ENCODE assay signal across 1 cellular context in the genomic region with DNA sequence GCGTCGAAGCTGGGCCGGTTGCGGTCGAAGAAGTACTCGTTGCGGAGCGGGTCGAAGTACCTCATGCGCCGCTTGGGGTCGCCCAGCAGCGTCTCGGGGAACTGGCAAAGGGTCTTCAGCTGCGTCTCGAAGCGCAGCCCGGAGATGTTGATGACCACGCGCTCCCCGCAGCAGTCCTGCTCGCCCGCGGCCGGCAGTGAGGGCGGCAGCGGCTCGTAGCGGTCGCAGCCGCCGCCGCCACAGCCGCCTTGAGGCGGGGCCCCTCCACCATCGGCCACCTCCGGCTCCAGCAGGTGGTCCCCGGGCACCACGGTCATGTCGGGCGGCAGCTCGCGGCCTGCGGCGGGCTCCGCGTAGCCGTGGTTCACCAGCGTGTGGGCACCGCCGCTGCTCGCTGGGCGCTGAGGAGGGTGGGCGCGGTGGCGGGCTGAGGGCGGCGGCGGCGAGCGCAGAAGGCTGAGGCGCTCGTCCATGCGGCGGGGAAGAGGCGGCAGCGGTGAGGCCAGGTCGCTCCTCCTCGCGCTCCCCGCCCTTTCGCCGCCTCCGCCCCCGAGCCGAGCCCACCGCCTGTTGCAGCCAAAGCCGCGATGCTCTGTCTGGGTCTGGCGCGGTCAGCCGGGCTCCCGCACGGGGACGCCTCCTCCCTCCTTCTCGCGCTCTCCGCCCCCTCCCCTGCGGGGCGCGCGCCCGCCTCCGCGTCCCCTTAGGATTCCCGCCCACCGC.
TF ChIP-seq lines count a peak whose summit lies in the region.

Gene KCNA3, minus strand, starts transcription at position 604 of the 723 bp plus-strand sequence. Its CDS starts 131 bp downstream, at position 473.

TF ChIP-seq in HEK293, 187 proteins besides CTCF, POLR2A, EP300 and RAD21 (continued from another document and continues in another):
- TF ChIP-seq, protein P1, sequence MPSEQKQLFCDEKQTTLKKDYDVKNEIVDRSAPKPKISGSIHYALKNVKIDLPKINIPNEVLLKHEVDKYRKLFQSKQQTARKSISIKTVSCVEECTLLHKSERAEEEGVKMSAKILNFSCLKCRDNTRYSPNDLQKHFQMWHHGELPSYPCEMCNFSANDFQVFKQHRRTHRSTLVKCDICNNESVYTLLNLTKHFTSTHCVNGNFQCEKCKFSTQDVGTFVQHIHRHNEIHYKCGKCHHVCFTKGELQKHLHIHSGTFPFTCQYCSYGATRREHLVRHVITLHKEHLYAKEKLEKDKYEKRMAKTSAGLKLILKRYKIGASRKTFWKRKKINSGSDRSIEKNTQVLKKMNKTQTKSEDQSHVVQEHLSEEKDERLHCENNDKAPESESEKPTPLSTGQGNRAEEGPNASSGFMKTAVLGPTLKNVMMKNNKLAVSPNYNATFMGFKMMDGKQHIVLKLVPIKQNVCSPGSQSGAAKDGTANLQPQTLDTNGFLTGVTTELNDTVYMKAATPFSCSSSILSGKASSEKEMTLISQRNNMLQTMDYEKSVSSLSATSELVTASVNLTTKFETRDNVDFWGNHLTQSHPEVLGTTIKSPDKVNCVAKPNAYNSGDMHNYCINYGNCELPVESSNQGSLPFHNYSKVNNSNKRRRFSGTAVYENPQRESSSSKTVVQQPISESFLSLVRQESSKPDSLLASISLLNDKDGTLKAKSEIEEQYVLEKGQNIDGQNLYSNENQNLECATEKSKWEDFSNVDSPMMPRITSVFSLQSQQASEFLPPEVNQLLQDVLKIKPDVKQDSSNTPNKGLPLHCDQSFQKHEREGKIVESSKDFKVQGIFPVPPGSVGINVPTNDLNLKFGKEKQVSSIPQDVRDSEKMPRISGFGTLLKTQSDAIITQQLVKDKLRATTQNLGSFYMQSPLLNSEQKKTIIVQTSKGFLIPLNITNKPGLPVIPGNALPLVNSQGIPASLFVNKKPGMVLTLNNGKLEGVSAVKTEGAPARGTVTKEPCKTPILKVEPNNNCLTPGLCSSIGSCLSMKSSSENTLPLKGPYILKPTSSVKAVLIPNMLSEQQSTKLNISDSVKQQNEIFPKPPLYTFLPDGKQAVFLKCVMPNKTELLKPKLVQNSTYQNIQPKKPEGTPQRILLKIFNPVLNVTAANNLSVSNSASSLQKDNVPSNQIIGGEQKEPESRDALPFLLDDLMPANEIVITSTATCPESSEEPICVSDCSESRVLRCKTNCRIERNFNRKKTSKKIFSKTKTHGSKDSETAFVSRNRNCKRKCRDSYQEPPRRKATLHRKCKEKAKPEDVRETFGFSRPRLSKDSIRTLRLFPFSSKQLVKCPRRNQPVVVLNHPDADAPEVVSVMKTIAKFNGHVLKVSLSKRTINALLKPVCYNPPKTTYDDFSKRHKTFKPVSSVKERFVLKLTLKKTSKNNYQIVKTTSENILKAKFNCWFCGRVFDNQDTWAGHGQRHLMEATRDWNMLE (tag by site-specific recombination; conservative IDR thresholded peaks at IDR 0.05; ENCODE audit: low read depth): no peak
- no peak for TF ChIP-seq PRDM1 (tag by site-specific recombination; IDR thresholded peaks at IDR 0.05)
- no peak for TF ChIP-seq ZNF830 (tag by site-specific recombination; IDR thresholded peaks at IDR 0.05; ENCODE audit: low read depth)
- TF ChIP-seq PRDM6 (tag by site-specific recombination; IDR thresholded peaks at IDR 0.05): no peak
- TF ChIP-seq ZNF510 (tag by site-specific recombination; IDR thresholded peaks at IDR 0.05; ENCODE audit: insufficient replicate concordance): no peak
- TF ChIP-seq ZNF394 (tag by site-specific recombination; IDR thresholded peaks at IDR 0.05; ENCODE audit: borderline replicate concordance): no peak
- TF ChIP-seq, protein P2, sequence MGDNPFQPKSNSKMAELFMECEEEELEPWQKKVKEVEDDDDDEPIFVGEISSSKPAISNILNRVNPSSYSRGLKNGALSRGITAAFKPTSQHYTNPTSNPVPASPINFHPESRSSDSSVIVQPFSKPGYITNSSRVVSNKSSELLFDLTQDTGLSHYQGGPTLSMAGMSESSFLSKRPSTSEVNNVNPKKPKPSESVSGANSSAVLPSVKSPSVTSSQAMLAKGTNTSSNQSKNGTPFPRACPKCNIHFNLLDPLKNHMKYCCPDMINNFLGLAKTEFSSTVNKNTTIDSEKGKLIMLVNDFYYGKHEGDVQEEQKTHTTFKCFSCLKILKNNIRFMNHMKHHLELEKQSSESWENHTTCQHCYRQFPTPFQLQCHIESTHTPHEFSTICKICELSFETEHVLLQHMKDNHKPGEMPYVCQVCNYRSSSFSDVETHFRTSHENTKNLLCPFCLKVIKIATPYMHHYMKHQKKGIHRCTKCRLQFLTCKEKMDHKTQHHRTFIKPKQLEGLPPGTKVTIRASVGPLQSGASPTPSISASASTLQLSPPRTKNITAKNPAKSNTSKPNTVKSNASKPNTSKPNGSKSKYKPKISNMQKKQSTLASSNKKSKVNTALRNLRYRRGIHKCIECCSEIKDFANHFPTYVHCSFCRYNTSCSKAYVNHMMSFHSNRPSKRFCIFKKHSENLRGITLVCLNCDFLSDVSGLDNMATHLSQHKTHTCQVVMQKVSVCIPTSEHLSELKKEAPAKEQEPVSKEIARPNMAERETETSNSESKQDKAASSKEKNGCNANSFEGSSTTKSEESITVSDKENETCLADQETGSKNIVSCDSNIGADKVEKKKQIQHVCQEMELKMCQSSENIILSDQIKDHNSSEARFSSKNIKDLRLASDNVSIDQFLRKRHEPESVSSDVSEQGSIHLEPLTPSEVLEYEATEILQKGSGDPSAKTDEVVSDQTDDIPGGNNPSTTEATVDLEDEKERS (tag by site-specific recombination; IDR thresholded peaks at IDR 0.05): no peak
- TF ChIP-seq REPIN1 (tag by site-specific recombination; IDR thresholded peaks at IDR 0.05; ENCODE audit: low read depth): no peak
- TF ChIP-seq ZNF658 (tag by site-specific recombination; IDR thresholded peaks at IDR 0.05): no peak
- no peak for TF ChIP-seq HIC1 (tag by site-specific recombination; IDR thresholded peaks at IDR 0.05)
- peak; percentile 22; the same call in 1 of the 2 replicates for TF ChIP-seq ZBTB48 (tag by site-specific recombination; IDR thresholded peaks at IDR 0.05)
- TF ChIP-seq ZNF324 (tag by site-specific recombination; IDR thresholded peaks at IDR 0.05): no peak
- TF ChIP-seq ZNF354C (tag by site-specific recombination; IDR thresholded peaks at IDR 0.05; ENCODE audit: borderline replicate concordance, low read depth): no peak
- TF ChIP-seq ZNF555 (tag by site-specific recombination; conservative IDR thresholded peaks at IDR 0.05): no peak
- TF ChIP-seq ZIC2 (tag by site-specific recombination; IDR thresholded peaks at IDR 0.05): peak; percentile 5; the same call in 1 of the 2 replicates
- TF ChIP-seq KLF7 (tag by site-specific recombination; IDR thresholded peaks at IDR 0.05; ENCODE audit: borderline replicate concordance): 0 out of 2 replicates have a peak, but pooled peaks have one; percentile 32
- TF ChIP-seq GLIS1 (tag by site-specific recombination; IDR thresholded peaks at IDR 0.05): peak; percentile 77
- TF ChIP-seq MYNN (tag by site-specific recombination; IDR thresholded peaks at IDR 0.05; ENCODE audit: borderline replicate concordance): no peak
- no peak; the same call in none of the 2 replicates for TF ChIP-seq ZNF335 (tag by site-specific recombination; conservative IDR thresholded peaks at IDR 0.05)
- no peak for TF ChIP-seq ZNF585B (tag by site-specific recombination; IDR thresholded peaks at IDR 0.05)
- TF ChIP-seq ZNF571 (tag by site-specific recombination; IDR thresholded peaks at IDR 0.05): no peak
- no peak for TF ChIP-seq ZNF114 (tag by site-specific recombination; IDR thresholded peaks at IDR 0.05)
- no peak for TF ChIP-seq ZEB2 (tag by site-specific recombination; IDR thresholded peaks at IDR 0.05)
- no peak for TF ChIP-seq ZNF623 (tag by site-specific recombination; IDR thresholded peaks at IDR 0.05)
- TF ChIP-seq ZNF2 (tag by site-specific recombination; IDR thresholded peaks at IDR 0.05): no peak
- no peak; the same call in 1 of the 2 replicates for TF ChIP-seq WT1 (tag by site-specific recombination; IDR thresholded peaks at IDR 0.05)
- TF ChIP-seq ZNF426 (tag by site-specific recombination; IDR thresholded peaks at IDR 0.05): no peak
- TF ChIP-seq ZNF311 (tag by site-specific recombination; IDR thresholded peaks at IDR 0.05; ENCODE audit: borderline replicate concordance): no peak
- no peak for TF ChIP-seq ZNF404 (tag by site-specific recombination; IDR thresholded peaks at IDR 0.05)
- TF ChIP-seq OVOL3 (tag by site-specific recombination; IDR thresholded peaks at IDR 0.05): no peak
- TF ChIP-seq HOXC10 (CRISPR knock-in tag; IDR thresholded peaks at IDR 0.05): no peak
- no peak for TF ChIP-seq ZNF175 (tag by site-specific recombination; IDR thresholded peaks at IDR 0.05)
- no peak for TF ChIP-seq MEIS1 (CRISPR knock-in tag; IDR thresholded peaks at IDR 0.05; ENCODE audit: borderline replicate concordance)
- TF ChIP-seq YY1 (tag by site-specific recombination; IDR thresholded peaks at IDR 0.05): no peak
- TF ChIP-seq ZNF600 (tag by site-specific recombination; IDR thresholded peaks at IDR 0.05): peak; percentile 71
- no peak for TF ChIP-seq ZNF223 (tag by site-specific recombination; IDR thresholded peaks at IDR 0.05)
- no peak for TF ChIP-seq GLI2 (tag by site-specific recombination; IDR thresholded peaks at IDR 0.05; ENCODE audit: borderline replicate concordance, low read depth)
- TF ChIP-seq RBAK (tag by site-specific recombination; IDR thresholded peaks at IDR 0.05): no peak
- TF ChIP-seq ZBTB17 (tag by site-specific recombination; IDR thresholded peaks at IDR 0.05): no peak
- TF ChIP-seq ZNF24 (tag by site-specific recombination; IDR thresholded peaks at IDR 0.05): no peak
- TF ChIP-seq TCF7L2 (IDR thresholded peaks at IDR 0.05; ENCODE audit: borderline replicate concordance, low read depth, low read length): no peak
- TF ChIP-seq SP2 (tag by site-specific recombination; IDR thresholded peaks at IDR 0.05): peak; percentile 74
- TF ChIP-seq ZNF174 (tag by site-specific recombination; IDR thresholded peaks at IDR 0.05): no peak
- no peak for TF ChIP-seq ZNF302 (tag by site-specific recombination; IDR thresholded peaks at IDR 0.05; ENCODE audit: low read depth)
- TF ChIP-seq ZNF792 (tag by site-specific recombination; IDR thresholded peaks at IDR 0.05): no peak
- no peak for TF ChIP-seq ZNF549 (tag by site-specific recombination; IDR thresholded peaks at IDR 0.05)
- no peak for TF ChIP-seq SETDB1 (IDR thresholded peaks at IDR 0.05; ENCODE audit: insufficient read length, low read length)
- TF ChIP-seq ZNF610 (tag by site-specific recombination; IDR thresholded peaks at IDR 0.05; ENCODE audit: borderline replicate concordance): 0 out of 2 replicates have a peak, but pooled peaks have one; percentile 32
- TF ChIP-seq ZNF140 (tag by site-specific recombination; IDR thresholded peaks at IDR 0.05): no peak
- TF ChIP-seq ZXDB (tag by site-specific recombination; IDR thresholded peaks at IDR 0.05): peak; percentile 24; the same call in 1 of the 2 replicates
- TF ChIP-seq ZNF76 (tag by site-specific recombination; IDR thresholded peaks at IDR 0.05; ENCODE audit: borderline replicate concordance, low read depth): peak; percentile 31; the same call in 1 of the 2 replicates
